20 cellular contexts compared by ENCODE assay signal in the genomic region with DNA sequence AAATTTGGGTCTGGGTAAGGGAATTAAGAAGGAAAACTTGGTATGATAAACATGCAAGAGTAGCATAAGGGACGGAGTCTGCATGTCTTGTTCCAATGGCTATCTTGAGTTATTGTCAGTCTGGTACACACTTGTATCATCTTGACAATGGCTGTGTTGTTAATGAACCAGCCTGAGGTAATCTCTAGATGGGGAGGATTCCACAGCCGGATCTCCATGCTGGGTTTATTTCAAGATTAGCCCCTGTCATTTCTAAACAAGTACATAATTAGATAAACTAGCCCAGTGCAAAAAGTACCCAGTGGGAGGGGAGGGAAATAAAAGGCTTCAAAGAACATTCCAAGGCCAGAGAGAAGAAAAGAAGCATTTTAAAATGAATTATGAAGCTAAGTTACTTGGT.
DNase-seq lines count a peak whose midpoint lies in the region; FAIRE-seq lines count a peak whose summit lies in the region.
"Had no signal": no experiment of that assay in that cellular context is flagged by ENCODE, and none has a peak within 500 bp of the region (broad histone marks: within the 10 kb centered on the region; RNA-seq: fewer than 3 reads in every experiment).

No MANE protein-coding gene starts in this region.

- intact Hi-C loops in posterior cingulate gyrus (cut with DNase I), result no loop called here

- no peak for FAIRE-seq in urothelium cell line (lab: Jason Lieb, UNC)
- FAIRE-seq: A204.1, D721Med, GM12878, GM12892, GM18507 had no signal

- DNase-seq in NCI-H82 treated with DMSO at 0.1 percent for 48 hours (lab: John Stamatoyannopoulos, UW; ENCODE audit: unreplicated experiment) (peak; percentile 53), foreskin melanocyte (peak; percentile 65), posterior cingulate gyrus (no peak), urothelium cell line (ENCODE audit: low spot score) (no peak), DMS79 treated with DMSO at 0.1 percent for 48 hours (lab: John Stamatoyannopoulos, UW) (no peak)
- DNase-seq: 8988T; ACHN; C1 segment of cervical spinal cord; CD4-positive, alpha-beta memory T cell; CD4-positive, CD25-positive, alpha-beta regulatory T cell; CD8-positive, alpha-beta memory T cell; COR-L47; DND-41; EL; GDM1 had no signal

Comparison
In these comparisons a context has a peak if more than half of its experiments do, and no peak if none do; other contexts are left out.
1. DNase-seq: peak in NCI-H82 treated with DMSO at 0.1 percent for 48 hours (single experiment) and foreskin melanocyte (single experiment); none in posterior cingulate gyrus (0 of 10), urothelium cell line (single experiment) and DMS79 treated with DMSO at 0.1 percent for 48 hours (single experiment).